10 cellular contexts compared by ENCODE assay signal in the genomic region with DNA sequence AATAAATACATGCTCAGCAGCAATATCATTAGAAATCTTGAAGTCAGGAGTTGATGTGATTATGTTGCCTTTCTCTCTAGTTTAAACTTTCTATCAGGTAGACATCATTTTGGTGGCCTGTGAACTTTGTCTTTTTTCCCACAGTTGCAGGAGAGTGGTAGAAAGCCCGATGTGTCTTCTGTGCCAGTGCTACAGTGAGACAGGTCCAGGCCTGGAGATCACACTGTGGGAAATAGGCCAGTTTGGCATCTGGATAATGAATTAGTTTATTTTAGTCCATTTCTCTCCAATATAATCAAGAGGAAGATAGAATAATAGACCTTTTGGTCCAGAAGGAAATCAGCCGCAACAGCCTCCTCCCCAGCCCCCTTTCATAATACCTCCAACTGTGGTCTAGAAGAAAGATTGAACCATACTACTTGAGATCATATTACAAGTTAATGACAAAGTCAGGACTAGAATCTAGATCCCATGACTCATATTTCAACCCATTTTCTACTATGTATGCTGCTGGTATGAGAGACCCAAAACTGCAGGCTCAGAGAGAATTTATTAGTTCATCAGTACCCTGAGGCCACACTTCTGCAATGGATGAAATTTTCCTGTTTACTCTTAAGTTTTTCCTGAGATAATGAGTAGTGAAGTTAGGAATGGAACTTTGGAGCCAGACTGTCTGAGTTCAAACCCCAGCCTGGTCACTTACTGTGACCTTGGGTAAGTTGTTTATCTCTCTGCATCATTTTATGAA. TPM values are rescaled to one million over a fixed set of nuclear protein-coding genes. Genes with fewer than 3 reads are reported as not detected.
A peak's percentile ranks its signal among the peaks of the same experiment; 100 is the strongest.
DNase-seq lines count a peak whose midpoint lies in the region; ATAC-seq and TF ChIP-seq lines count a peak whose summit lies in the region.
"Had no signal": no experiment of that assay in that cellular context is flagged by ENCODE, and none has a peak within 500 bp of the region (broad histone marks: within the 10 kb centered on the region; RNA-seq: fewer than 3 reads in every experiment).

No MANE protein-coding gene starts in this region.

- TF ChIP-seq POLR2A in breast epithelium (IDR thresholded peaks at IDR 0.05) (no peak), right lobe of liver (IDR thresholded peaks at IDR 0.05) (no peak)

- peak; percentile 51 to 84 (median 59) for ATAC-seq in right lobe of liver
- ATAC-seq in GM21717 (IDR thresholded peaks at IDR 0.05; ENCODE audit: unreplicated experiment): no peak
- ATAC-seq in GM21723 (IDR thresholded peaks at IDR 0.05; ENCODE audit: unreplicated experiment): no peak

- peak overlapping the region; percentile 21 to 65 for H3K27ac ChIP-seq in breast epithelium
- H3K27ac ChIP-seq in right lobe of liver: no peak overlapping the region

- DNase-seq in Caki2 (ENCODE audit: low read depth): peak; percentile 37
- DNase-seq in MG63: peak; percentile 72
- no peak for DNase-seq in breast epithelium (ENCODE audit: low spot score in 2 of 2)
- DNase-seq in right lobe of liver: peak in 1 of 3 donors; percentile 60
- DNase-seq in central memory CD4-positive, alpha-beta T cell: no peak
- DNase-seq in GM13976 (ENCODE audit: low spot score): no peak
- DNase-seq: activated CD8-positive, alpha-beta memory T cell treated with anti-CD3 and anti-CD28 coated beads, Interleukin-2, amount 50 U/mL, for 48 hours; NCI-H1436 had no signal

- H3K36me3 ChIP-seq in MG63 (peaks cover 14% of the 10 kb centered on the region), breast epithelium (no peaks in the 10 kb centered on the region), right lobe of liver (no peaks in the 10 kb centered on the region)

- TF ChIP-seq CTCF in breast epithelium (IDR thresholded peaks at IDR 0.05) (no peak), right lobe of liver (IDR thresholded peaks at IDR 0.05) (no peak), GM13976 (IDR thresholded peaks at IDR 0.05; ENCODE audit: borderline replicate concordance, control extremely low read depth, extremely low read depth, insufficient read depth, missing control alignments) (no peak)

- H3K4me3 ChIP-seq in MG63: no peak overlapping the region
- H3K4me3 ChIP-seq in breast epithelium: no peak overlapping the region
- no peak overlapping the region for H3K4me3 ChIP-seq in right lobe of liver

- intact Hi-C loops in breast epithelium (cut with DNase I; ENCODE audit: low total_unique reads): no loop called here
- intact Hi-C loops in right lobe of liver (cut with DNase I): no loop called here

- peaks cover 0 to 9% of the 10 kb centered on the region in 2 donors for H3K4me1 ChIP-seq in breast epithelium
- peaks cover 0 to 29% (median 0%) of the 10 kb centered on the region in 4 donors for H3K4me1 ChIP-seq in right lobe of liver

- H3K9me3 ChIP-seq in MG63 (no peaks in the 10 kb centered on the region; the same call in 1 of the 2 replicates), breast epithelium (no peaks in the 10 kb centered on the region), right lobe of liver (no peaks in the 10 kb centered on the region)

- H3K27me3 ChIP-seq in MG63 (no peaks in the 10 kb centered on the region), breast epithelium (no peaks in the 10 kb centered on the region), right lobe of liver (no peaks in the 10 kb centered on the region)

- 14% methylated on average over 2 of the region's 2 CpGs for WGBS in right lobe of liver (ENCODE audit: insufficient coverage, low coverage, low lambda C conversion rate, missing lambda C conversion rate)

- in situ Hi-C loops in Caki2 (cut with HindIII; ENCODE audit: low pct_unique_long_range_greater_than_20kb, low sequenced_read_pairs): no loop called here
- in situ Hi-C loops in GM13976 (cut with MboI; ENCODE audit: low sequenced_read_pairs, unreplicated experiment): no loop called here

RNA-seq across cellular contexts. Expression of gene KCMF1, which starts 20.6 kb away (rescaled TPM):
- total RNA-seq in Caki2 (2014; rRNA removed; shearing (Covaris generic); ENCODE audit: low replicate concordance): 42.7 and 59.6 TPM in 2 replicates
- 48.5 and 90.5 TPM in 2 replicates for total RNA-seq in MG63 (2014; rRNA removed; shearing (Covaris generic); ENCODE audit: low replicate concordance)
- 10 to 100 TPM; 35.7 to 68.6 (median 49.3) TPM for total RNA-seq in breast epithelium
- 10 to 100 TPM; 28.6 to 45.3 (median 35.4) TPM for total RNA-seq in right lobe of liver

Comparison
In these comparisons a context has a peak if more than half of its experiments do, and no peak if none do; other contexts are left out.
1. DNase-seq: peak in Caki2 (single experiment) and MG63 (single experiment); none in breast epithelium (0 of 2), central memory CD4-positive, alpha-beta T cell (single experiment) and GM13976 (single experiment).
2. H3K27ac ChIP-seq: peak in breast epithelium (2 of 2); none in right lobe of liver (0 of 3).
3. ATAC-seq: peak in right lobe of liver (4 of 4); none in GM21717 (single experiment) and GM21723 (single experiment).